In genomic region chr4:47668810-47669408, GRCh38 we compare ENCODE assay signal across 8 cellular contexts.
DNase-seq lines count a peak whose midpoint lies in the region; ATAC-seq and TF ChIP-seq lines count a peak whose summit lies in the region.

No MANE protein-coding gene starts in this region.

- peak; percentile 12 to 68 for DNase-seq in NCI-H526 (lab: John Stamatoyannopoulos, UW)
- DNase-seq in breast epithelium (ENCODE audit: low spot score in 2 of 2): no peak
- peak; percentile 77 for DNase-seq in left kidney (ENCODE audit: low read depth, low spot score)
- DNase-seq in uterus: no peak
- DNase-seq in effector CD4-positive, alpha-beta T cell: no peak

- ATAC-seq in GM18499 (IDR thresholded peaks at IDR 0.05; ENCODE audit: insufficient read depth, unreplicated experiment): peak; percentile 73
- ATAC-seq in HG03066 (IDR thresholded peaks at IDR 0.05; ENCODE audit: low read depth, unreplicated experiment): peak; percentile 82

- H3K4me1 ChIP-seq in breast epithelium (no peaks in the 10 kb centered on the region), uterus (no peaks in the 10 kb centered on the region)

- H3K27me3 ChIP-seq in breast epithelium (no peaks in the 10 kb centered on the region), uterus (no peaks in the 10 kb centered on the region)

- no peak overlapping the region for H3K27ac ChIP-seq in C4-2B
- H3K27ac ChIP-seq in breast epithelium: no peak overlapping the region
- H3K27ac ChIP-seq in uterus: no peak overlapping the region

- TF ChIP-seq CTCF in C4-2B (conservative IDR thresholded peaks at IDR 0.05) (peak; percentile 84), breast epithelium (IDR thresholded peaks at IDR 0.05) (peak; percentile 52 to 64 (median 54)), uterus (IDR thresholded peaks at IDR 0.05) (peak; percentile 53 to 67 (median 58))

- no peaks in the 10 kb centered on the region for H3K36me3 ChIP-seq in breast epithelium
- no peaks in the 10 kb centered on the region for H3K36me3 ChIP-seq in uterus

- no peak overlapping the region for H3K4me3 ChIP-seq in breast epithelium
- H3K4me3 ChIP-seq in uterus: no peak overlapping the region

- TF ChIP-seq POLR2A in breast epithelium (IDR thresholded peaks at IDR 0.05) (no peak), uterus (IDR thresholded peaks at IDR 0.05) (no peak)

- H3K9me3 ChIP-seq in breast epithelium: no peaks in the 10 kb centered on the region
- H3K9me3 ChIP-seq in uterus: no peaks in the 10 kb centered on the region

- intact Hi-C loops in breast epithelium (cut with DNase I; ENCODE audit: low total_unique reads) (no loop called here), uterus (cut with DNase I; ENCODE audit: low total_unique reads) (no loop called here)

Comparison
In these comparisons a context has a peak if more than half of its experiments do, and no peak if none do; other contexts are left out.
1. DNase-seq: peak in NCI-H526 (2 of 2) and left kidney (single experiment); none in breast epithelium (0 of 2), uterus (0 of 2) and effector CD4-positive, alpha-beta T cell (single experiment).
2. Peak in every context shown above with its lines, with median percentiles within 50 percentile points of each other: CTCF ChIP-seq.